In the genomic region with DNA sequence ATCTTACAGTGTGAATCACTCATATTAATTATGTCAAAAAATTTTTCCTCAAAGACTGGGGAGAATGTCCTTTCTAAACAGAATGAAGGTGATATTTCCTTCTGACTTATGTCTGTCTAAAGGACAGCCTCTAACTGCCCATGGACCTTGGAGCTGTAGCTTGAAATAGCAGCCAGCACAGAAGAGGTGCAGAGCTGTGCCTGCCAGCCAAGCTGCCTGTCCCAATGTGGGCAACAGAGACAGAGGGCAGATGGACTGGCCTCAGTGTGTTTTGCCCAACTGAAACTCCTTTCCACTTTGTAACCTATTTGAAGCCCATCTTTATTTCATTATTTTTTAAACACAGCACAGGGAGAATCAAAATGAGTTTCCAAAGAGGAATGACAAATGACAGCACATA, we compare ENCODE assay signal across 19 cellular contexts.
DNase-seq lines count a peak whose midpoint lies in the region; ATAC-seq and TF ChIP-seq lines count a peak whose summit lies in the region.
"Had no signal": no experiment of that assay in that cellular context is flagged by ENCODE, and none has a peak within 500 bp of the region (broad histone marks: within the 10 kb centered on the region; RNA-seq: fewer than 3 reads in every experiment).

No MANE protein-coding gene starts in this region.

- CTCF ChIA-PET in PC-9 (lab: Charles Lee) = no interaction called here

- H3K4me3 ChIP-seq in PC-9 (no peak overlapping the region), heart left ventricle (no peak overlapping the region), left lung (no peak overlapping the region)
- H3K4me3 ChIP-seq: GM23338 had no signal

- TF ChIP-seq POLR2A in heart left ventricle (IDR thresholded peaks at IDR 0.05) = no peak

- no peaks in the 10 kb centered on the region for H3K9me3 ChIP-seq in PC-9 (ENCODE audit: insufficient read depth, low read depth)
- H3K9me3 ChIP-seq in heart left ventricle = no peaks in the 10 kb centered on the region
- no peaks in the 10 kb centered on the region for H3K9me3 ChIP-seq in left lung
- H3K9me3 ChIP-seq: BE2C had no signal

- DNase-seq in PC-9 = no peak
- peak in 2 of 5 donors; percentile 44 to 66 for DNase-seq in heart left ventricle
- DNase-seq in left ventricle myocardium superior = peak; percentile 59
- no peak for DNase-seq in ureter (ENCODE audit: low spot score)
- DNase-seq in left lung = no peak
- no peak for DNase-seq in SK-N-DZ (ENCODE audit: low spot score)
- DNase-seq: ACHN; BE2C; C1 segment of cervical spinal cord; CD4-positive, CD25-positive, alpha-beta regulatory T cell; CD8-positive, alpha-beta memory T cell; COR-L47; DMS 273 treated with DMSO at 0.1 percent for 48 hours; DMS53; DND-41; EL; HCEC 1CT had no signal

- ATAC-seq in heart left ventricle (peak in 3 of 4 donors; percentile 85 to 94 (median 88)), left ventricle myocardium superior (peak; percentile 97), left lung (no peak)
- ATAC-seq: GM23338 had no signal

- H3K27ac ChIP-seq in PC-9 (no peak overlapping the region), heart left ventricle (no peak overlapping the region), left lung (no peak overlapping the region)
- H3K27ac ChIP-seq: HL-60 had no signal

- intact Hi-C loops in PC-9 (cut with micrococcal nuclease; ENCODE audit: unreplicated experiment) = no loop called here
- intact Hi-C loops in heart left ventricle (cut with DNase I) = no loop called here
- intact Hi-C loops in left ventricle myocardium superior (cut with micrococcal nuclease) = no loop called here
- intact Hi-C loops in left lung (cut with DNase I) = no loop called here

- H3K36me3 ChIP-seq in PC-9 (ENCODE audit: low read depth) (no peaks in the 10 kb centered on the region), heart left ventricle (peaks cover 0 to 3% (median 0%) of the 10 kb centered on the region in 9 donors), left lung (no peaks in the 10 kb centered on the region)
- H3K36me3 ChIP-seq: BE2C had no signal

- POLR2A ChIA-PET in PC-9 (lab: Charles Lee; ENCODE audit: unreplicated experiment) = no interaction called here

- no peaks in the 10 kb centered on the region for H3K27me3 ChIP-seq in PC-9 (ENCODE audit: insufficient read depth, low read depth)
- no peaks in the 10 kb centered on the region for H3K27me3 ChIP-seq in heart left ventricle
- no peaks in the 10 kb centered on the region for H3K27me3 ChIP-seq in left lung
- H3K27me3 ChIP-seq: BE2C had no signal

- no peaks in the 10 kb centered on the region for H4K20me1 ChIP-seq in PC-9 (ENCODE audit: insufficient read depth)

- H3K4me1 ChIP-seq in PC-9 (replicated peaks; ENCODE audit: insufficient read depth) (no peaks in the 10 kb centered on the region), heart left ventricle (no peaks in the 10 kb centered on the region), left lung (no peaks in the 10 kb centered on the region)
- H3K4me1 ChIP-seq: BE2C had no signal

- TF ChIP-seq CTCF in PC-9 (conservative IDR thresholded peaks at IDR 0.05) (no peak), heart left ventricle (IDR thresholded peaks at IDR 0.05) (no peak), left lung (IDR thresholded peaks at IDR 0.05) (no peak)

- H2AFZ ChIP-seq in PC-9 = 0 out of 2 replicates have a peak overlapping the region, but pooled peaks have one; percentile 33
- H2AFZ ChIP-seq: GM23338 had no signal

- no peak overlapping the region for H3K4me2 ChIP-seq in PC-9
- H3K4me2 ChIP-seq: GM23338 had no signal

- no peaks in the 10 kb centered on the region for H3K9me2 ChIP-seq in PC-9 (ENCODE audit: insufficient read depth)

- no TSS peak for BruUV-seq in PC-9 (replicated peaks; lab: Mats Ljungman, UMichigan)

- H3F3A ChIP-seq in PC-9 (ENCODE audit: insufficient read depth, low read depth) = no peaks in the 10 kb centered on the region

- no peaks in the 10 kb centered on the region for H3K79me2 ChIP-seq in PC-9 (ENCODE audit: low read depth)
